Comparison of ENCODE assay signal across 8 cellular contexts in the genomic region with DNA sequence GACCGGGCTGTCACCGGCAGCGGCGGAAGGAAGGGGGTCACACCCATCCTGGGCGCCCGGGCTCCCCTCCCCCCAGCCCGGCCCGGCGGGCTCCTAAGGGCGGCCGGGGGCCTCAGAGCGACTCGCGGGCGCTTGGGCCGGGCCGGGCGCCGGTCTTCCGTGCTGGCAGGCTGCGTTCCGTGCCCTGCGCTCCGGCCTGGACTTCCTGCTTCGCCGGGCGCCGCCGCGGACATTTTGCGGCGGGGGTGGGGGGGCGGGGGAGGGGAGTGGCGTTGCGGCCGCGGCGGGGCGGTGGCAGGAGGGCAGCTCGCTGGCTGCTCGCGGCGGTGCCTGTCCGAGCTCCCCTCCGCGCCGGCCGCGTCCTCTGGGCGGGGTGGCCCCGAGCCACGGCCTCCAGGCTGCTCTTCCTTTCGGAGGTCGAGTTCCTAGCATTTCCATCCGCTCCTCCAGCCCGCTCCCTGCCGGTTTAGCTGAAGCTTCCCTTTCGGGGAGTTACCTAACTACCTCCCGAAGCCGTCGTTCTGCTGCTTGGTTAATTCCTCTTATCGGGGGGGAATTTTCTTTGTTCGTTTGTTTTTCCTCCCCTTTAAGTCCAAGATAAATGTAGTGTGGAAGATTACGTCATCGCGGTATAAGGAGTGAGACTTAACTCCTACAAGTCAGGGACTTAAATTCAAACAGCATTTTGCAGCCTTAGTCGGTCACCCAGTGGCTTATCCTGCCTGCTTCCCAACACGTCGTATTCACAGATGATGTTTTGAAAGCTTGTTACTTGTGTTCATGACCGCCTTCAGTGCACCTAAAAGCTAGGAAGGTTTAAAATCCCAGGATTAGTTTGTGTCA. TPM values are rescaled to one million over a fixed set of nuclear protein-coding genes. Genes with fewer than 3 reads are reported as not detected.
DNase-seq lines count a peak whose midpoint lies in the region; ATAC-seq and TF ChIP-seq lines count a peak whose summit lies in the region.

No MANE protein-coding gene starts in this region.

- peaks cover 61% of the 10 kb centered on the region for H3K4me1 Mint-ChIP-seq in T-helper 1 cell treated with Interleukin-12 subunit alpha and Interleukin-12 subunit beta and Interleukin-4 antibody, amounts not matched to agents 30 μg/mL and 1 μg/mL, for 36 hours (ENCODE audit: low read depth)

- H3K4me1 ChIP-seq in DND-41 (ENCODE audit: insufficient read depth, low read length) (peaks cover 37% of the 10 kb centered on the region), GM23248 (ENCODE audit: insufficient read depth) (peaks cover 27% of the 10 kb centered on the region), Karpas-422 (ENCODE audit: low read length) (peaks cover 42% of the 10 kb centered on the region), hepatocyte (ENCODE audit: insufficient read depth) (peaks cover 25% of the 10 kb centered on the region)

- H3K79me2 ChIP-seq in DND-41 (ENCODE audit: insufficient read depth, low read length): peaks cover 61% of the 10 kb centered on the region
- peaks cover 53% of the 10 kb centered on the region for H3K79me2 ChIP-seq in GM23248 (ENCODE audit: insufficient read depth)
- peaks cover 54% of the 10 kb centered on the region for H3K79me2 ChIP-seq in Karpas-422 (ENCODE audit: low read length)
- H3K79me2 ChIP-seq in hepatocyte: peaks cover 53% of the 10 kb centered on the region

- H3K9ac ChIP-seq in DND-41 (ENCODE audit: low read depth, low read length): peak overlapping the region; percentile 94
- peak overlapping the region; percentile 99 for H3K9ac ChIP-seq in GM23248
- H3K9ac ChIP-seq in Karpas-422 (ENCODE audit: low read length): peak overlapping the region; percentile 100

- peak overlapping the region; percentile 93 for H3K4me2 ChIP-seq in DND-41 (ENCODE audit: insufficient read depth, low read length)
- H3K4me2 ChIP-seq in GM23248 (ENCODE audit: unreplicated experiment): peak overlapping the region; percentile 98
- peak overlapping the region; percentile 97 for H3K4me2 ChIP-seq in Karpas-422 (ENCODE audit: low read depth, low read length, poor library complexity, severe bottlenecking)
- peak overlapping the region; percentile 80 for H3K4me2 ChIP-seq in hepatocyte

- peak overlapping the region; percentile 93 for H3K27ac ChIP-seq in DND-41 (ENCODE audit: low read length)
- H3K27ac ChIP-seq in GM23248: peak overlapping the region; percentile 95
- H3K27ac ChIP-seq in Karpas-422 (ENCODE audit: low read length): peak overlapping the region; percentile 74
- H3K27ac ChIP-seq in hepatocyte: peak overlapping the region; percentile 100

- H2AFZ ChIP-seq in DND-41 (ENCODE audit: low read depth, low read length): peak overlapping the region; percentile 98
- no peak overlapping the region for H2AFZ ChIP-seq in GM23248
- H2AFZ ChIP-seq in Karpas-422 (ENCODE audit: low read length): no peak overlapping the region
- H2AFZ ChIP-seq in hepatocyte: no peak overlapping the region

- no peaks in the 10 kb centered on the region for H3K27me3 Mint-ChIP-seq in T-helper 1 cell treated with Interleukin-12 subunit alpha and Interleukin-12 subunit beta and Interleukin-4 antibody, amounts not matched to agents 30 μg/mL and 1 μg/mL, for 36 hours (ENCODE audit: low read depth)

- peak; percentile 36 for ATAC-seq in DND-41 (ENCODE audit: insufficient read depth, low read depth)

- H3K36me3 Mint-ChIP-seq in T-helper 1 cell treated with Interleukin-12 subunit alpha and Interleukin-12 subunit beta and Interleukin-4 antibody, amounts not matched to agents 30 μg/mL and 1 μg/mL, for 36 hours (ENCODE audit: low read depth): peaks cover 39% of the 10 kb centered on the region

- H3K27ac Mint-ChIP-seq in T-helper 1 cell treated with Interleukin-12 subunit alpha and Interleukin-12 subunit beta and Interleukin-4 antibody, amounts not matched to agents 30 μg/mL and 1 μg/mL, for 36 hours: peak overlapping the region; percentile 99

- H3K27me3 ChIP-seq in DND-41 (ENCODE audit: insufficient read depth, low read length, poor library complexity) (no peaks in the 10 kb centered on the region), GM23248 (replicated peaks; ENCODE audit: insufficient read depth) (no peaks in the 10 kb centered on the region), Karpas-422 (ENCODE audit: low read length) (no peaks in the 10 kb centered on the region), hepatocyte (no peaks in the 10 kb centered on the region)

- TF ChIP-seq CTCF in DND-41 (IDR thresholded peaks at IDR 0.05; ENCODE audit: borderline replicate concordance, extremely low read depth, low read length, poor library complexity, severe bottlenecking) (peak; percentile 28), astrocyte of the cerebellum (IDR thresholded peaks at IDR 0.05; ENCODE audit: low read depth, low read length, missing control alignments) (no peak), hepatocyte (IDR thresholded peaks at IDR 0.05; ENCODE audit: poor library complexity) (no peak)

- WGBS in GM23248 (ENCODE audit: low coverage in 1 of 2, low lambda C conversion rate in 2 of 2, missing lambda C conversion rate in 2 of 2), 2 experiments: 1 to 2% methylated on average over 23 to 43 of the region's 70 CpGs
- WGBS in hepatocyte (ENCODE audit: low lambda C conversion rate, missing lambda C conversion rate): under 1% methylated on average over 26 of the region's 70 CpGs

- peaks cover 47% of the 10 kb centered on the region for H4K20me1 ChIP-seq in DND-41 (ENCODE audit: insufficient read depth, low read length)
- H4K20me1 ChIP-seq in GM23248 (ENCODE audit: insufficient read depth): peaks cover 44% of the 10 kb centered on the region; the same call in 1 of the 2 replicates
- H4K20me1 ChIP-seq in Karpas-422 (ENCODE audit: insufficient read depth, low read depth, low read length): peaks cover 47% of the 10 kb centered on the region
- peaks cover 48% of the 10 kb centered on the region for H4K20me1 ChIP-seq in hepatocyte (ENCODE audit: insufficient read depth, poor library complexity, severe bottlenecking)

- peak; percentile 40 for DNase-seq in DND-41
- peak; percentile 88 for DNase-seq in GM23248
- DNase-seq in Karpas-422: peak; percentile 75
- peak; percentile 58 for DNase-seq in astrocyte of the cerebellum (ENCODE audit: low read depth)
- DNase-seq in hepatocyte (ENCODE audit: low spot score): peak; percentile 87
- peak; percentile 48 for DNase-seq in pulmonary artery endothelial cell (ENCODE audit: low read depth, low spot score)
- DNase-seq in epidermal melanocyte (ENCODE audit: insufficient read length, low spot score): no peak

- in situ Hi-C loops in GM23248 (cut with MboI) (no loop called here), astrocyte of the cerebellum (cut with HindIII; ENCODE audit: low sequenced_read_pairs) (loop anchor here (5.0 kb wide), 1 partner anchor 59 kb away; no protein-coding TSS in a partner anchor)

- H3K9me3 Mint-ChIP-seq in T-helper 1 cell treated with Interleukin-12 subunit alpha and Interleukin-12 subunit beta and Interleukin-4 antibody, amounts not matched to agents 30 μg/mL and 1 μg/mL, for 36 hours: no peaks in the 10 kb centered on the region

- peaks cover 30% of the 10 kb centered on the region for H3K36me3 ChIP-seq in DND-41 (ENCODE audit: insufficient read depth, low read length)
- H3K36me3 ChIP-seq in GM23248 (ENCODE audit: low read depth): peaks cover 3% of the 10 kb centered on the region; the same call in 1 of the 2 replicates
- H3K36me3 ChIP-seq in Karpas-422 (ENCODE audit: insufficient read depth, low read length): peaks cover 29% of the 10 kb centered on the region
- H3K36me3 ChIP-seq in hepatocyte (replicated peaks; ENCODE audit: insufficient read depth, low read depth): no peaks in the 10 kb centered on the region

- H3F3A ChIP-seq in GM23248 (ENCODE audit: insufficient read depth): peaks cover 39% of the 10 kb centered on the region

- H3K9me3 ChIP-seq in DND-41 (ENCODE audit: insufficient read depth, low read length, severe bottlenecking) (no peaks in the 10 kb centered on the region), GM23248 (ENCODE audit: low read depth) (no peaks in the 10 kb centered on the region), Karpas-422 (ENCODE audit: low read length) (no peaks in the 10 kb centered on the region), hepatocyte (ENCODE audit: low read depth) (no peaks in the 10 kb centered on the region)

- peak overlapping the region; percentile 99 for H3K4me3 Mint-ChIP-seq in T-helper 1 cell treated with Interleukin-12 subunit alpha and Interleukin-12 subunit beta and Interleukin-4 antibody, amounts not matched to agents 30 μg/mL and 1 μg/mL, for 36 hours

- peak overlapping the region; percentile 85 to 88 for H3K4me3 ChIP-seq in DND-41 (ENCODE audit: low read depth in 1 of 2, low read length in 2 of 2)
- H3K4me3 ChIP-seq in GM23248: peak overlapping the region; percentile 91
- H3K4me3 ChIP-seq in Karpas-422 (ENCODE audit: low read length): peak overlapping the region; percentile 98
- peak overlapping the region; percentile 82 for H3K4me3 ChIP-seq in astrocyte of the cerebellum (ENCODE audit: low read depth, low read length)
- H3K4me3 ChIP-seq in hepatocyte: peak overlapping the region; percentile 45

- H3K9me2 ChIP-seq in GM23248 (ENCODE audit: insufficient read depth) (no peaks in the 10 kb centered on the region), Karpas-422 (replicated peaks; ENCODE audit: insufficient read depth, low read length) (no peaks in the 10 kb centered on the region), hepatocyte (replicated peaks; ENCODE audit: insufficient read depth) (no peaks in the 10 kb centered on the region)

RNA-seq across cellular contexts. Expression of gene CDC42, which starts 0.7 kb away (rescaled TPM):
- 403 and 420 TPM in 2 replicates for total RNA-seq in GM23248 (2014; rRNA removed; shearing (Covaris generic))
- polyA plus RNA-seq in GM23248 (2016; fragmentation: Nextera tagmentation; extraction: Ambion mirVana) (159 TPM in 2 replicates), hepatocyte (48.8 and 69.7 TPM in 2 replicates)
- 120 and 223 TPM in 2 replicates for total RNA-seq in Karpas-422 (2014; rRNA removed; shearing (Covaris generic); ENCODE audit: low replicate concordance)
- total RNA-seq in hepatocyte (351 and 358 TPM in 2 replicates), pulmonary artery endothelial cell (947 and 965 TPM in 2 replicates)

RNA-seq across cellular contexts. Expression of gene CELA3A, which starts 51.8 kb away (rescaled TPM):
- total RNA-seq in GM23248 (2014; rRNA removed; shearing (Covaris generic)): not detected in 2 replicates
- polyA plus RNA-seq in GM23248 (2016; fragmentation: Nextera tagmentation; extraction: Ambion mirVana): not detected in 2 replicates
- not detected in 2 replicates for total RNA-seq in Karpas-422 (2014; rRNA removed; shearing (Covaris generic); ENCODE audit: low replicate concordance)
- 2.2 TPM in 1 of 2 replicates, not detected in the other for total RNA-seq in hepatocyte
- polyA plus RNA-seq in hepatocyte: 0.68 TPM in 1 of 2 replicates, not detected in the other
- total RNA-seq in pulmonary artery endothelial cell: not detected in 2 replicates

Comparison
In these comparisons a context has a peak if more than half of its experiments do, and no peak if none do; other contexts are left out.
1. H3K4me3 ChIP-seq: peak in every context shown above with its lines; median percentile 98 in Karpas-422; 91 in GM23248; 86 in DND-41; 82 in astrocyte of the cerebellum; 45 in hepatocyte.